1 cellular context compared by ENCODE assay signal in the genomic region with DNA sequence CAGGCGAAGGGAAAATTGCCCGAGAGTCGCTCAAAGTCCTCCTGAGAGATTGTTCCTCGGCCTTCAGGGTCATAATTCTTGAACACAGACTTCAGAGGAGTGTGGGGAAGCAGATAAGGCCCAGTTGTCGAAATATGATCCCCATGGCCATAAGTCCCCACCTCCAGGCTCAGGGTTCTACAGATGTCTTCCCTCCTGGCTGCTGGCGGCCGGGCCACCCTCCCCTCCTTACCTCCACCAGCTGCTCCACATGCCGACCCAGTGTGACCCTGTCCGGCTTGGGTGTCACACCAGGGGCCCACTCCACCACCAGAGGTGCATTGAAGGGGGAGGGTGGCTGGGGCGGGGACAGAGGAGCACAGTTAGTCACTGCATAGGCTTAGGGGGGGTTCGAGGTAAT.
A peak's percentile ranks its signal among the peaks of the same experiment; 100 is the strongest.
TF ChIP-seq lines count a peak whose summit lies in the region.

No MANE protein-coding gene starts in this region.

TF ChIP-seq in K562, 482 proteins besides CTCF, POLR2A, EP300 and RAD21 (continued from another document and continues in another):
- TF ChIP-seq ZFPM2 (CRISPR knock-in tag; IDR thresholded peaks at IDR 0.05) (no peak), SMARCA5 (IDR thresholded peaks at IDR 0.05) (no peak), GATAD2B (IDR thresholded peaks at IDR 0.05; ENCODE audit: borderline replicate concordance) (no peak; the same call in 1 of the 2 replicates), RUNX1 (IDR thresholded peaks at IDR 0.05; ENCODE audit: low read depth) (no peak), PHF20 (IDR thresholded peaks at IDR 0.05; ENCODE audit: partially characterized antibody) (no peak), TAF9B (IDR thresholded peaks at IDR 0.05; ENCODE audit: partially characterized antibody) (no peak), ZNF354B (CRISPR knock-in tag; IDR thresholded peaks at IDR 0.05) (no peak), ZNF449 (CRISPR knock-in tag; IDR thresholded peaks at IDR 0.05) (no peak), TRIM24 (IDR thresholded peaks at IDR 0.05) (peak; percentile 67 to 84), MEIS2 (IDR thresholded peaks at IDR 0.05; ENCODE audit: partially characterized antibody) (peak; percentile 97), SIN3B (IDR thresholded peaks at IDR 0.05; ENCODE audit: low read depth) (no peak), MBD2 (IDR thresholded peaks at IDR 0.05; ENCODE audit: borderline replicate concordance, low read depth) (0 out of 2 replicates have a peak, but pooled peaks have one; percentile 44), HEY1 (CRISPR knock-in tag; IDR thresholded peaks at IDR 0.05; ENCODE audit: borderline replicate concordance) (no peak), HMG20A (CRISPR knock-in tag; conservative IDR thresholded peaks at IDR 0.05) (no peak), LARP7 (IDR thresholded peaks at IDR 0.05) (no peak), XRCC3 (IDR thresholded peaks at IDR 0.05) (no peak), CBX3 (IDR thresholded peaks at IDR 0.05; ENCODE audit: borderline replicate concordance in 1 of 2, low read length in 2 of 2) (peak in 1 of 2 experiments; percentile 56; a peak in 1 of 3 replicates), PHF8 (IDR thresholded peaks at IDR 0.05; ENCODE audit: borderline replicate concordance, low read length) (peak; percentile 27; the same call in 1 of the 2 replicates), SRSF9 (IDR thresholded peaks at IDR 0.05; ENCODE audit: borderline replicate concordance, low read depth, low read length) (no peak), NONO (IDR thresholded peaks at IDR 0.05; ENCODE audit: low read depth in 2 of 2, low read length in 1 of 2) (0 out of 4 replicates have a peak, but pooled peaks of 1 of the 2 experiments have one; percentile 41), ESRRB (CRISPR knock-in tag; IDR thresholded peaks at IDR 0.05; ENCODE audit: borderline replicate concordance) (no peak), L3MBTL2 (IDR thresholded peaks at IDR 0.05) (peak; percentile 60; the same call in 1 of the 2 replicates), REST (CRISPR knock-in tag; IDR thresholded peaks at IDR 0.05; ENCODE audit: low read depth) (no peak), ZNF24 (IDR thresholded peaks at IDR 0.05) (no peak), MEF2A (IDR thresholded peaks at IDR 0.05; ENCODE audit: control insufficient read depth, low read depth, low read length) (no peak), ZNF174 (CRISPR knock-in tag; IDR thresholded peaks at IDR 0.05) (no peak), CHD2 (IDR thresholded peaks at IDR 0.05; ENCODE audit: low read depth, low read length) (no peak), ZNF146 (CRISPR knock-in tag; IDR thresholded peaks at IDR 0.05; ENCODE audit: unreplicated experiment) (no peak), CEBPB (tag; IDR thresholded peaks at IDR 0.05) (no peak), ETV6 (IDR thresholded peaks at IDR 0.05; ENCODE audit: borderline replicate concordance in 1 of 2, low read depth in 2 of 2, low read length in 1 of 2) (no peak), ETV6 (CRISPR knock-in tag; IDR thresholded peaks at IDR 0.05; ENCODE audit: borderline replicate concordance) (no peak)
- TF ChIP-seq, protein P1, sequence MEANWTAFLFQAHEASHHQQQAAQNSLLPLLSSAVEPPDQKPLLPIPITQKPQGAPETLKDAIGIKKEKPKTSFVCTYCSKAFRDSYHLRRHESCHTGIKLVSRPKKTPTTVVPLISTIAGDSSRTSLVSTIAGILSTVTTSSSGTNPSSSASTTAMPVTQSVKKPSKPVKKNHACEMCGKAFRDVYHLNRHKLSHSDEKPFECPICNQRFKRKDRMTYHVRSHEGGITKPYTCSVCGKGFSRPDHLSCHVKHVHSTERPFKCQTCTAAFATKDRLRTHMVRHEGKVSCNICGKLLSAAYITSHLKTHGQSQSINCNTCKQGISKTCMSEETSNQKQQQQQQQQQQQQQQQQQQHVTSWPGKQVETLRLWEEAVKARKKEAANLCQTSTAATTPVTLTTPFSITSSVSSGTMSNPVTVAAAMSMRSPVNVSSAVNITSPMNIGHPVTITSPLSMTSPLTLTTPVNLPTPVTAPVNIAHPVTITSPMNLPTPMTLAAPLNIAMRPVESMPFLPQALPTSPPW (CRISPR knock-in tag; IDR thresholded peaks at IDR 0.05), result peak; percentile 58
- TF ChIP-seq, protein P2, sequence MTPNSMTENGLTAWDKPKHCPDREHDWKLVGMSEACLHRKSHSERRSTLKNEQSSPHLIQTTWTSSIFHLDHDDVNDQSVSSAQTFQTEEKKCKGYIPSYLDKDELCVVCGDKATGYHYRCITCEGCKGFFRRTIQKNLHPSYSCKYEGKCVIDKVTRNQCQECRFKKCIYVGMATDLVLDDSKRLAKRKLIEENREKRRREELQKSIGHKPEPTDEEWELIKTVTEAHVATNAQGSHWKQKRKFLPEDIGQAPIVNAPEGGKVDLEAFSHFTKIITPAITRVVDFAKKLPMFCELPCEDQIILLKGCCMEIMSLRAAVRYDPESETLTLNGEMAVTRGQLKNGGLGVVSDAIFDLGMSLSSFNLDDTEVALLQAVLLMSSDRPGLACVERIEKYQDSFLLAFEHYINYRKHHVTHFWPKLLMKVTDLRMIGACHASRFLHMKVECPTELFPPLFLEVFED (CRISPR knock-in tag; conservative IDR thresholded peaks at IDR 0.05), result no peak
- TF ChIP-seq, protein P3, sequence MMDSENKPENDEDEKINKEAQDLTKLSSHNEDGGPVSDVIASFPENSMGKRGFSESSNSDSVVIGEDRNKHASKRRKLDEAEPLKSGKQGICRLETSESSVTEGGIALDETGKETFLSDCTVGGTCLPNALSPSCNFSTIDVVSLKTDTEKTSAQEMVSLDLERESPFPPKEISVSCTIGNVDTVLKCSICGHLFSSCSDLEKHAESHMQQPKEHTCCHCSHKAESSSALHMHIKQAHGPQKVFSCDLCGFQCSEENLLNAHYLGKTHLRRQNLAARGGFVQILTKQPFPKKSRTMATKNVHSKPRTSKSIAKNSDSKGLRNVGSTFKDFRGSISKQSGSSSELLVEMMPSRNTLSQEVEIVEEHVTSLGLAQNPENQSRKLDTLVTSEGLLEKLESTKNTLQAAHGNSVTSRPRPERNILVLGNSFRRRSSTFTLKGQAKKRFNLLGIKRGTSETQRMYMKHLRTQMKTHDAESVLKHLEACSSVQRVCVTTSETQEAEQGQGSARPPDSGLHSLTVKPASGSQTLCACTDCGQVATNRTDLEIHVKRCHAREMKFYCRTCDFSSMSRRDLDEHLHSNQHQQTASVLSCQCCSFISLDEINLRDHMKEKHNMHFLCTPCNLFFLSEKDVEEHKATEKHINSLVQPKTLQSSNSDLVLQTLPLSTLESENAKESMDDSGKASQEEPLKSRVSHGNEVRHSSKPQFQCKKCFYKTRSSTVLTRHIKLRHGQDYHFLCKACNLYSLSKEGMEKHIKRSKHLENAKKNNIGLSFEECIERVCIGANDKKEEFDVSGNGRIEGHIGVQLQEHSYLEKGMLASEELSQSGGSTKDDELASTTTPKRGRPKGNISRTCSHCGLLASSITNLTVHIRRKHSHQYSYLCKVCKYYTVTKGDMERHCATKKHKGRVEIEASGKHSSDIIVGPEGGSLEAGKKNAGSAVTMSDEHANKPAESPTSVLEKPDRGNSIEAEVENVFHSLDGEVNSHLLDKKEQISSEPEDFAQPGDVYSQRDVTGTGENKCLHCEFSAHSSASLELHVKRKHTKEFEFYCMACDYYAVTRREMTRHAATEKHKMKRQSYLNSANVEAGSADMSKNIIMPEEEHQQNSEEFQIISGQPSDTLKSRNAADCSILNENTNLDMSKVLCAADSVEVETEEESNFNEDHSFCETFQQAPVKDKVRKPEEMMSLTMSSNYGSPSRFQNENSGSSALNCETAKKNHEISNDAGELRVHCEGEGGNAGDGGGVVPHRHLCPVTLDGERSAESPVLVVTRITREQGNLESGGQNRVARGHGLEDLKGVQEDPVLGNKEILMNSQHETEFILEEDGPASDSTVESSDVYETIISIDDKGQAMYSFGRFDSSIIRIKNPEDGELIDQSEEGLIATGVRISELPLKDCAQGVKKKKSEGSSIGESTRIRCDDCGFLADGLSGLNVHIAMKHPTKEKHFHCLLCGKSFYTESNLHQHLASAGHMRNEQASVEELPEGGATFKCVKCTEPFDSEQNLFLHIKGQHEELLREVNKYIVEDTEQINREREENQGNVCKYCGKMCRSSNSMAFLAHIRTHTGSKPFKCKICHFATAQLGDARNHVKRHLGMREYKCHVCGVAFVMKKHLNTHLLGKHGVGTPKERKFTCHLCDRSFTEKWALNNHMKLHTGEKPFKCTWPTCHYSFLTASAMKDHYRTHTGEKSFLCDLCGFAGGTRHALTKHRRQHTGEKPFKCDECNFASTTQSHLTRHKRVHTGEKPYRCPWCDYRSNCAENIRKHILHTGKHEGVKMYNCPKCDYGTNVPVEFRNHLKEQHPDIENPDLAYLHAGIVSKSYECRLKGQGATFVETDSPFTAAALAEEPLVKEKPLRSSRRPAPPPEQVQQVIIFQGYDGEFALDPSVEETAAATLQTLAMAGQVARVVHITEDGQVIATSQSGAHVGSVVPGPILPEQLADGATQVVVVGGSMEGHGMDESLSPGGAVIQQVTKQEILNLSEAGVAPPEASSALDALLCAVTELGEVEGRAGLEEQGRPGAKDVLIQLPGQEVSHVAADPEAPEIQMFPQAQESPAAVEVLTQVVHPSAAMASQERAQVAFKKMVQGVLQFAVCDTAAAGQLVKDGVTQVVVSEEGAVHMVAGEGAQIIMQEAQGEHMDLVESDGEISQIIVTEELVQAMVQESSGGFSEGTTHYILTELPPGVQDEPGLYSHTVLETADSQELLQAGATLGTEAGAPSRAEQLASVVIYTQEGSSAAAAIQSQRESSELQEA (IDR thresholded peaks at IDR 0.05; ENCODE audit: low read depth), result no peak
- TF ChIP-seq, protein P4, sequence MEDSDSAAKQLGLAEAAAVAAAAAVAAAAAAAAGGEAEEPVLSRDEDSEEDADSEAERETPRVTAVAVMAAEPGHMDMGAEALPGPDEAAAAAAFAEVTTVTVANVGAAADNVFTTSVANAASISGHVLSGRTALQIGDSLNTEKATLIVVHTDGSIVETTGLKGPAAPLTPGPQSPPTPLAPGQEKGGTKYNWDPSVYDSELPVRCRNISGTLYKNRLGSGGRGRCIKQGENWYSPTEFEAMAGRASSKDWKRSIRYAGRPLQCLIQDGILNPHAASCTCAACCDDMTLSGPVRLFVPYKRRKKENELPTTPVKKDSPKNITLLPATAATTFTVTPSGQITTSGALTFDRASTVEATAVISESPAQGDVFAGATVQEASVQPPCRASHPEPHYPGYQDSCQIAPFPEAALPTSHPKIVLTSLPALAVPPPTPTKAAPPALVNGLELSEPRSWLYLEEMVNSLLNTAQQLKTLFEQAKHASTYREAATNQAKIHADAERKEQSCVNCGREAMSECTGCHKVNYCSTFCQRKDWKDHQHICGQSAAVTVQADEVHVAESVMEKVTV (CRISPR knock-in tag; IDR thresholded peaks at IDR 0.05), result no peak
- TF ChIP-seq, protein P5, sequence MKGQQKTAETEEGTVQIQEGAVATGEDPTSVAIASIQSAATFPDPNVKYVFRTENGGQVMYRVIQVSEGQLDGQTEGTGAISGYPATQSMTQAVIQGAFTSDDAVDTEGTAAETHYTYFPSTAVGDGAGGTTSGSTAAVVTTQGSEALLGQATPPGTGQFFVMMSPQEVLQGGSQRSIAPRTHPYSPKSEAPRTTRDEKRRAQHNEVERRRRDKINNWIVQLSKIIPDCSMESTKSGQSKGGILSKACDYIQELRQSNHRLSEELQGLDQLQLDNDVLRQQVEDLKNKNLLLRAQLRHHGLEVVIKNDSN (CRISPR knock-in tag; IDR thresholded peaks at IDR 0.05), result no peak
- TF ChIP-seq, protein P6, sequence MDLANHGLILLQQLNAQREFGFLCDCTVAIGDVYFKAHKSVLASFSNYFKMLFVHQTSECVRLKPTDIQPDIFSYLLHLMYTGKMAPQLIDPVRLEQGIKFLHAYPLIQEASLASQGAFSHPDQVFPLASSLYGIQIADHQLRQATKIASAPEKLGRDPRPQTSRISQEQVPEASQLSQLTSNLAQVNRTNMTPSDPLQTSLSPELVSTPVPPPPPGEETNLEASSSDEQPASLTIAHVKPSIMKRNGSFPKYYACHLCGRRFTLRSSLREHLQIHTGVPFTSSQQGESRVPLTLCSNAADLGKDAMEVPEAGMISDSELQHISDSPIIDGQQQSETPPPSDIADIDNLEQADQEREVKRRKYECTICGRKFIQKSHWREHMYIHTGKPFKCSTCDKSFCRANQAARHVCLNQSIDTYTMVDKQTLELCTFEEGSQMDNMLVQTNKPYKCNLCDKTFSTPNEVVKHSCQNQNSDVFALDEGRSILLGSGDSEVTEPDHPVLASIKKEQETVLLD (IDR thresholded peaks at IDR 0.05), result 0 out of 2 replicates have a peak, but pooled peaks have one; percentile 20
